17 cellular contexts compared by ENCODE assay signal in the genomic region with DNA sequence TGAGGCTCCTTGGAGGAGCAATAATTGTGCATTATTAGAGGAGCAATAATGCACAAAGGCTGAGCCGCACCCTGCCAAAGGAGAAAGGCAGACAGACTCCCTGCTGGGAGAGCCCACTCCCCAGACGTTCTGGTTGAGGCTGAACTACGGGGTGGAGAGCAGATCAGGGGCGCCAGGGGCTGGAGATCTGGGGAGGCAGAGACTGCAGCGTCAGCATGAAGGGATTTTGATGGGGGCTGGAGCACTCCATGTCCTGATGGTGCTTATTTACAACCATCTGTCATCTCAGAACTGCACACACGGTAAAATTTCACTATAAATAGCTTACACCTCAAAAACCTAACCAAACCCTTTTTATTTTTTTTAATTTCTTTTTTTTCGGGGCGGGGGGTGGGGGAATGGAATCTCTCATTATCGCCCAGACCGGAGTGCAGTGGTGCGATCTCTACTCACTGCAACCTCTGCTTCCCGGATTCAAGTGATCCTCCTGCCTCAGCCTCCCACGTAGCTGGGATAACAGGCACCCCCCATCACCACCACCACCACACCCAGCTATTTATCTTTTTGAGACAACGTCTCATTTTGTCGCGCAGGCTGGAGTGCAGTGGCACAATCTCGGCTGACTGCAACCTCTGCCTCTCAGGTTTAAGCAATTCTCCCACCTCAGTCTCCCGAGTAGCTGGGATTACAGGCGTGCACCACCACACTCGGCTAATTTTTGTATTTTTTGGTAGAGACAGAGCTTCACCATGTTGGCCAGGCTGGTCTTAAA. TPM values are rescaled to one million over a fixed set of nuclear protein-coding genes. Genes with fewer than 3 reads are reported as not detected.
DNase-seq lines count a peak whose midpoint lies in the region; ATAC-seq lines count a peak whose summit lies in the region.
"Had no signal": no experiment of that assay in that cellular context is flagged by ENCODE, and none has a peak within 500 bp of the region (broad histone marks: within the 10 kb centered on the region; RNA-seq: fewer than 3 reads in every experiment).

No MANE protein-coding gene starts in this region.

- H3K9me3 Mint-ChIP-seq in stimulated activated naive B cell treated with anti-CD40 and anti-IgM and Interleukin-4, amounts not matched to agents 10 μg/mL and 1 μg/mL and 100 μg/mL, for 72 hours, result no peaks in the 10 kb centered on the region
- H3K9me3 Mint-ChIP-seq: CD14-positive monocyte had no signal

- no peak overlapping the region for H3K4me3 Mint-ChIP-seq in stimulated activated naive B cell treated with anti-CD40 and anti-IgM and Interleukin-4, amounts not matched to agents 10 μg/mL and 1 μg/mL and 100 μg/mL, for 72 hours
- H3K4me3 Mint-ChIP-seq: CD14-positive monocyte had no signal

- no peaks in the 10 kb centered on the region for H3K27me3 Mint-ChIP-seq in stimulated activated naive B cell treated with anti-CD40 and anti-IgM and Interleukin-4, amounts not matched to agents 10 μg/mL and 1 μg/mL and 100 μg/mL, for 72 hours

- ATAC-seq in Right ventricle myocardium inferior (no peak), HG03457 (IDR thresholded peaks at IDR 0.05; ENCODE audit: unreplicated experiment) (no peak), GM19463 (IDR thresholded peaks at IDR 0.05; ENCODE audit: unreplicated experiment) (no peak)
- no peak for ATAC-seq in stimulated activated naive B cell treated with anti-CD40 and anti-IgM and Interleukin-4, amounts not matched to agents 10 μg/mL and 1 μg/mL and 100 μg/mL, for 72 hours (replicated peaks)

- peaks cover 20 to 30% of the 10 kb centered on the region in 2 donors for H3K4me1 Mint-ChIP-seq in stimulated activated naive B cell treated with anti-CD40 and anti-IgM and Interleukin-4, amounts not matched to agents 10 μg/mL and 1 μg/mL and 100 μg/mL, for 72 hours

- peaks cover 7 to 15% of the 10 kb centered on the region in 2 donors for H3K36me3 Mint-ChIP-seq in stimulated activated naive B cell treated with anti-CD40 and anti-IgM and Interleukin-4, amounts not matched to agents 10 μg/mL and 1 μg/mL and 100 μg/mL, for 72 hours
- H3K36me3 Mint-ChIP-seq: CD14-positive monocyte had no signal

- DNase-seq in Right ventricle myocardium inferior (ENCODE audit: missing footprints) (peak; percentile 7), cardiac septum (ENCODE audit: low spot score) (no peak), NCI-H82 (lab: John Stamatoyannopoulos, UW) (peak; percentile 64), cerebellar cortex (ENCODE audit: low spot score) (peak; percentile 90)
- no peak for DNase-seq in stimulated activated naive B cell treated with anti-CD40 and anti-IgM and Interleukin-4, amounts not matched to agents 10 μg/mL and 1 μg/mL and 100 μg/mL, for 72 hours
- no peak for DNase-seq in effector CD8-positive, alpha-beta T cell (lab: John Stamatoyannopoulos, UW)
- DNase-seq: DND-41; MG63; NCI-H1092 treated with DMSO at 0.1 percent for 48 hours; NCI-H1930; NCI-H526; NK-92 treated with Interleukin-12 subunit alpha and Interleukin-12 subunit beta, amount 100 ng/mL, for 24 hours; OCI-M1; RPMI8226 had no signal

- H3K27ac Mint-ChIP-seq in stimulated activated naive B cell treated with anti-CD40 and anti-IgM and Interleukin-4, amounts not matched to agents 10 μg/mL and 1 μg/mL and 100 μg/mL, for 72 hours, result peak overlapping the region; percentile 14

- intact Hi-C loops in Right ventricle myocardium inferior (cut with DNase I) (loop anchor here (5.0 kb wide), 1 partner anchor 36 kb away; no protein-coding TSS in a partner anchor), cardiac septum (cut with DNase I) (loop anchor here (10.0 kb wide), 1 partner anchor 253 kb away; no protein-coding TSS in a partner anchor)

RNA-seq across cellular contexts. Expression of a gene that starts 4.3 kb away (rescaled TPM):
- 4.2 TPM for total RNA-seq in Right ventricle myocardium inferior
- 3.2 TPM for total RNA-seq in cardiac septum

Comparison
In these comparisons a context has a peak if more than half of its experiments do, and no peak if none do; other contexts are left out.
1. DNase-seq: peak in Right ventricle myocardium inferior (single experiment), NCI-H82 (single experiment) and cerebellar cortex (single experiment); none in cardiac septum (single experiment), stimulated activated naive B cell treated with anti-CD40 and anti-IgM and Interleukin-4, amounts not matched to agents 10 μg/mL and 1 μg/mL and 100 μg/mL, for 72 hours (single experiment) and effector CD8-positive, alpha-beta T cell (single experiment).